9 cellular contexts compared by ENCODE assay signal in genomic region chr5:172777381-172778222, GRCh38. TPM values are rescaled to one million over a fixed set of nuclear protein-coding genes. Genes with fewer than 3 reads are reported as not detected.
DNase-seq lines count a peak whose midpoint lies in the region; ATAC-seq and TF ChIP-seq lines count a peak whose summit lies in the region.
"Had no signal": no experiment of that assay in that cellular context is flagged by ENCODE, and none has a peak within 500 bp of the region (broad histone marks: within the 10 kb centered on the region; RNA-seq: fewer than 3 reads in every experiment).

No MANE protein-coding gene starts in this region.

- H3K27ac ChIP-seq in OCI-LY3 (ENCODE audit: low read length) (peak overlapping the region; percentile 25), rectal smooth muscle tissue (ENCODE audit: low read depth, low read length) (peak overlapping the region; percentile 82), uterus (peak overlapping the region; percentile 99)
- H3K27ac ChIP-seq: C4-2B had no signal

- ATAC-seq in HG02981 (IDR thresholded peaks at IDR 0.05; ENCODE audit: unreplicated experiment): peak; percentile 85
- ATAC-seq in activated T-cell treated with anti-CD3 and anti-CD28 coated beads, Interleukin-2, amount 50 U/mL, for 4 hours: peak; percentile 87 to 90

- peaks cover 51% of the 10 kb centered on the region for H3K4me1 Mint-ChIP-seq in activated T-cell treated with anti-CD3 and anti-CD28 coated beads, Interleukin-2, amount 50 U/mL, for 4 hours (ENCODE audit: low read depth)

- no peaks in the 10 kb centered on the region for H3K36me3 ChIP-seq in OCI-LY3 (replicated peaks; ENCODE audit: low read depth, low read length)
- H3K36me3 ChIP-seq in rectal smooth muscle tissue (ENCODE audit: control insufficient read depth, insufficient read depth, low read length): no peaks in the 10 kb centered on the region
- H3K36me3 ChIP-seq in uterus: no peaks in the 10 kb centered on the region

- intact Hi-C loops in uterus (cut with DNase I; ENCODE audit: low total_unique reads): loop anchor here (10.0 kb wide), 2 partner anchors 87 to 127 kb away; no protein-coding TSS in a partner anchor

- peak overlapping the region; percentile 64 for H3K4me3 ChIP-seq in OCI-LY3 (ENCODE audit: low read length)
- peak overlapping the region; percentile 11 for H3K4me3 ChIP-seq in fibroblast of mammary gland (ENCODE audit: control insufficient read depth, low read depth, low read length)
- H3K4me3 ChIP-seq in rectal smooth muscle tissue (ENCODE audit: low read length): no peak overlapping the region
- no peak overlapping the region for H3K4me3 ChIP-seq in uterus

- H4K20me1 ChIP-seq in OCI-LY3 (ENCODE audit: insufficient read depth, low read length): no peaks in the 10 kb centered on the region

- no peaks in the 10 kb centered on the region for H3K9me3 Mint-ChIP-seq in activated T-cell treated with anti-CD3 and anti-CD28 coated beads, Interleukin-2, amount 50 U/mL, for 4 hours

- DNase-seq in NCI-H345 (lab: John Stamatoyannopoulos, UW) (peak; percentile 50), NCI-H345 treated with DMSO at 0.1 percent for 48 hours (lab: John Stamatoyannopoulos, UW; ENCODE audit: unreplicated experiment) (no peak), fibroblast of mammary gland (ENCODE audit: low read depth) (peak; percentile 95), uterus (peak; percentile 89 to 91)
- DNase-seq in activated T-cell treated with anti-CD3 and anti-CD28 coated beads, Interleukin-2, amount 50 U/mL, for 4 hours: peak; percentile 70

- H3K36me3 Mint-ChIP-seq in activated T-cell treated with anti-CD3 and anti-CD28 coated beads, Interleukin-2, amount 50 U/mL, for 4 hours (ENCODE audit: insufficient read depth): no peaks in the 10 kb centered on the region

- H3K9me3 ChIP-seq in OCI-LY3 (ENCODE audit: insufficient read depth, low read length) (no peaks in the 10 kb centered on the region), uterus (no peaks in the 10 kb centered on the region)

- TF ChIP-seq POLR2A in uterus (IDR thresholded peaks at IDR 0.05): peak in 1 of 2 donors; percentile 22

- no peaks in the 10 kb centered on the region for H3K27me3 Mint-ChIP-seq in activated T-cell treated with anti-CD3 and anti-CD28 coated beads, Interleukin-2, amount 50 U/mL, for 4 hours (ENCODE audit: low read depth)

- H3K4me1 ChIP-seq in OCI-LY3 (ENCODE audit: low read length) (peaks cover 43% of the 10 kb centered on the region), rectal smooth muscle tissue (ENCODE audit: control insufficient read depth, insufficient read depth, low read length) (peaks cover 8% of the 10 kb centered on the region), uterus (peaks cover 0 to 11% of the 10 kb centered on the region in 2 donors)

- H3K4me2 ChIP-seq in OCI-LY3 (ENCODE audit: low read length): peak overlapping the region; percentile 84

- no peaks in the 10 kb centered on the region for H3K79me2 ChIP-seq in OCI-LY3 (ENCODE audit: low read length)

- H3K27me3 ChIP-seq in OCI-LY3 (ENCODE audit: low read depth, low read length): no peaks in the 10 kb centered on the region
- H3K27me3 ChIP-seq in rectal smooth muscle tissue (ENCODE audit: control insufficient read depth, insufficient read depth, low read length): no peaks in the 10 kb centered on the region
- no peaks in the 10 kb centered on the region for H3K27me3 ChIP-seq in uterus

- TF ChIP-seq CTCF in OCI-LY3 (IDR thresholded peaks at IDR 0.05; ENCODE audit: low read depth, low read length): no peak
- no peak for TF ChIP-seq CTCF in fibroblast of mammary gland (conservative IDR thresholded peaks at IDR 0.05; ENCODE audit: control insufficient read depth, insufficient read depth, low read depth, low read length)
- no peak for TF ChIP-seq CTCF in uterus (IDR thresholded peaks at IDR 0.05)

- H3K9ac ChIP-seq in OCI-LY3 (ENCODE audit: low read length): peak overlapping the region; percentile 43
- H3K9ac ChIP-seq in rectal smooth muscle tissue (ENCODE audit: low read length): peak overlapping the region; percentile 39

- H2AFZ ChIP-seq in OCI-LY3 (ENCODE audit: low read depth, low read length): peak overlapping the region; percentile 50; the same call in 1 of the 2 replicates

- H3K4me3 Mint-ChIP-seq in activated T-cell treated with anti-CD3 and anti-CD28 coated beads, Interleukin-2, amount 50 U/mL, for 4 hours: peak overlapping the region; percentile 8

RNA-seq across cellular contexts. Expression of gene DUSP1, which starts 6.6 kb away (rescaled TPM):
- total RNA-seq in activated T-cell treated with anti-CD3 and anti-CD28 coated beads, Interleukin-2, amount 50 U/mL, for 4 hours: 10 to 100 TPM; 11.4 to 15.0 (median 15.0) TPM
- 1,000 to 10,000 TPM in 1 of 4 donors, 100 to 1,000 TPM in 3; 189 to 2,046 (median 515) TPM for total RNA-seq in uterus

RNA-seq across cellular contexts. Expression of gene ERGIC1, which starts 56.4 kb away (rescaled TPM):
- 10 to 100 TPM; 28.7 to 36.3 (median 32.1) TPM for total RNA-seq in activated T-cell treated with anti-CD3 and anti-CD28 coated beads, Interleukin-2, amount 50 U/mL, for 4 hours
- total RNA-seq in uterus: 100 to 1,000 TPM in 1 of 4 donors, 10 to 100 TPM in 3; 34.8 to 130 (median 67.7) TPM

Comparison
In these comparisons a context has a peak if more than half of its experiments do, and no peak if none do; other contexts are left out.
1. H3K27ac ChIP-seq: peak in every context shown above with its lines; median percentile 99 in uterus; 82 in rectal smooth muscle tissue; 25 in OCI-LY3.
2. H3K4me3 ChIP-seq: peak in OCI-LY3 (single experiment) and fibroblast of mammary gland (single experiment); none in rectal smooth muscle tissue (single experiment) and uterus (0 of 2).
3. RNA of gene DUSP1, which starts 6.6 kb away (total RNA-seq): 189 to 2,046 TPM in uterus; 11.4 to 15.0 TPM in activated T-cell treated with anti-CD3 and anti-CD28 coated beads, Interleukin-2, amount 50 U/mL, for 4 hours; every median in the first group is over 10 times any median in the second.